In the genomic region with DNA sequence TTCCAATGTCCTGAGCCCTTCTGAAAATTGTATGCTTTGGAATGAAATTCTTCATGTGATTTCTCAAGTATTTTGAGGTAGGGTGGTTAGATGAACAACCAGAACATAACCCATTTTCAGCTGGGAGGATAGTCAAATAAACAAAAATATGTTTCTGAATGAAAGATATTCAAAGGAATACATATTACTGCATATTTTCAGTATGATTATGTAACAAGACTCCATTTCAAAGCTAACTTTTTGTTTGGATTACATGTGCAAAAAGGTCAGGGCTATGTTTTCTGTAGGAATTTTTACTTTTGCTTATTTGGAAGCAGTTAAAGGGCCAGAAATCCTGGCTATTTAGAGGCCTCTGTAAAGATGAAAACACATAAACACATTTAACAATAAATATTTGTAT, we compare ENCODE assay signal across 1 cellular context.
TF ChIP-seq lines count a peak whose summit lies in the region.

No MANE protein-coding gene starts in this region.

TF ChIP-seq in A549, 52 proteins besides CTCF, POLR2A, EP300 and RAD21 (continued from another document):
- TF ChIP-seq HMGXB4 (CRISPR knock-in tag; IDR thresholded peaks at IDR 0.05; ENCODE audit: borderline replicate concordance) (no peak), ESRRA (IDR thresholded peaks at IDR 0.05; ENCODE audit: borderline replicate concordance, low read length) (no peak), SREBF2 (IDR thresholded peaks at IDR 0.05) (no peak)
TF ChIP-seq in A549: peak in this region for 0.
